22 cellular contexts compared by ENCODE assay signal in genomic region chr6:133635447-133635846, GRCh38.
A peak's percentile ranks its signal among the peaks of the same experiment; 100 is the strongest.
DNase-seq lines count a peak whose midpoint lies in the region; ATAC-seq and TF ChIP-seq lines count a peak whose summit lies in the region.
"Had no signal": no experiment of that assay in that cellular context is flagged by ENCODE, and none has a peak within 500 bp of the region (broad histone marks: within the 10 kb centered on the region; RNA-seq: fewer than 3 reads in every experiment).

No MANE protein-coding gene starts in this region.

- H4K5ac ChIP-seq in IMR-90 (ENCODE audit: low read depth, low read length): peak overlapping the region; percentile 98

- ATAC-seq in IMR-90 (ENCODE audit: low read depth): no peak
- ATAC-seq in natural killer cell: no peak
- ATAC-seq in heart right ventricle: no peak
- ATAC-seq: CD8-positive, alpha-beta T cell; GM12878; GM23338; HCT116 had no signal

- H4K91ac ChIP-seq in IMR-90 (ENCODE audit: insufficient read depth, low read depth, low read length): peak overlapping the region; percentile 89

- H3K4me1 ChIP-seq in IMR-90 (ENCODE audit: control insufficient read depth, insufficient read depth, low read length) (peaks cover 30% of the 10 kb centered on the region), heart right ventricle (no peaks in the 10 kb centered on the region)
- H3K4me1 ChIP-seq: BLaER1 had no signal

- intact Hi-C loops in IMR-90 (cut with micrococcal nuclease) (no loop called here), natural killer cell (cut with micrococcal nuclease) (no loop called here), heart right ventricle (cut with DNase I) (no loop called here)

- peaks cover 20% of the 10 kb centered on the region for H3K4me1 Mint-ChIP-seq in nephron
- H3K4me1 Mint-ChIP-seq in natural killer cell: no peaks in the 10 kb centered on the region
- no peaks in the 10 kb centered on the region for H3K4me1 Mint-ChIP-seq in activated CD4-positive, alpha-beta memory T cell treated with anti-CD3 and anti-CD28 coated beads, Interleukin-2, amount 10 ng/mL, durations not matched to agents 7 days and 5 days
- H3K4me1 Mint-ChIP-seq: B cell; CD4-positive, CD25-positive, alpha-beta regulatory T cell had no signal

- H3K56ac ChIP-seq in IMR-90 (ENCODE audit: extremely low read depth, insufficient read depth, low read length): 0 out of 2 replicates have a peak overlapping the region, but pooled peaks have one; percentile 46

- no peaks in the 10 kb centered on the region for H4K20me1 ChIP-seq in IMR-90 (ENCODE audit: insufficient read depth, low read length)
- H4K20me1 ChIP-seq: BLaER1 had no signal

- H3K9me3 Mint-ChIP-seq in nephron (peaks cover 7% of the 10 kb centered on the region), natural killer cell (peaks cover 0 to 3% of the 10 kb centered on the region in 2 donors)
- no peaks in the 10 kb centered on the region for H3K9me3 Mint-ChIP-seq in activated CD4-positive, alpha-beta memory T cell treated with anti-CD3 and anti-CD28 coated beads, Interleukin-2, amount 10 ng/mL, durations not matched to agents 7 days and 5 days

- H3K4me3 ChIP-seq in IMR-90 (ENCODE audit: insufficient read depth, low read depth, low read length): no peak overlapping the region
- no peak overlapping the region for H3K4me3 ChIP-seq in epithelial cell of esophagus (ENCODE audit: low read length)
- H3K4me3 ChIP-seq in heart right ventricle: no peak overlapping the region
- H3K4me3 ChIP-seq: BLaER1, GM12878, GM23338 had no signal

- H3K4me2 ChIP-seq in IMR-90 (ENCODE audit: low read depth, low read length): no peak overlapping the region; the same call in 1 of the 2 replicates
- H3K4me2 ChIP-seq: BLaER1, GM23338 had no signal

- no peak overlapping the region for H3K9ac ChIP-seq in IMR-90 (ENCODE audit: low read depth, low read length)
- H3K9ac ChIP-seq: BLaER1 had no signal

- H3K23ac ChIP-seq in IMR-90 (ENCODE audit: low read depth, low read length): peak overlapping the region; percentile 58

- H3K14ac ChIP-seq in IMR-90 (replicated peaks; ENCODE audit: low read depth, low read length): peak overlapping the region; percentile 84

- DNase-seq in DMS 273 (lab: John Stamatoyannopoulos, UW; ENCODE audit: unreplicated experiment): peak; percentile 10
- DNase-seq in DMS 273 treated with DMSO at 0.1 percent for 48 hours (lab: John Stamatoyannopoulos, UW): no peak
- DNase-seq in IMR-90: no peak
- DNase-seq in epithelial cell of esophagus (ENCODE audit: low read depth): peak; percentile 59
- DNase-seq in natural killer cell: no peak
- no peak for DNase-seq in heart right ventricle
- DNase-seq in activated CD4-positive, alpha-beta memory T cell treated with anti-CD3 and anti-CD28 coated beads, Interleukin-2, amount 10 ng/mL, durations not matched to agents 7 days and 5 days: no peak
- DNase-seq: CD4-positive, CD25-positive, alpha-beta regulatory T cell; CD8-positive, alpha-beta T cell; DMS79; EL; GDM1; H9 had no signal

- H3K79me1 ChIP-seq in IMR-90 (ENCODE audit: low read depth in 1 of 2, low read length in 2 of 2): no peaks in the 10 kb centered on the region; a peak in 1 of 4 replicates

- H3K27ac Mint-ChIP-seq in nephron (peak overlapping the region in 2 of 3 experiments; percentile 9 to 21), natural killer cell (no peak overlapping the region)
- H3K27ac Mint-ChIP-seq in activated CD4-positive, alpha-beta memory T cell treated with anti-CD3 and anti-CD28 coated beads, Interleukin-2, amount 10 ng/mL, durations not matched to agents 7 days and 5 days: no peak overlapping the region
- H3K27ac Mint-ChIP-seq: B cell; CD4-positive, CD25-positive, alpha-beta regulatory T cell; CD8-positive, alpha-beta T cell; GM23338; H9 had no signal

- H3K4me3 Mint-ChIP-seq in nephron: no peak overlapping the region
- H3K4me3 Mint-ChIP-seq in natural killer cell: no peak overlapping the region
- H3K4me3 Mint-ChIP-seq in activated CD4-positive, alpha-beta memory T cell treated with anti-CD3 and anti-CD28 coated beads, Interleukin-2, amount 10 ng/mL, durations not matched to agents 7 days and 5 days: no peak overlapping the region
- H3K4me3 Mint-ChIP-seq: B cell; CD4-positive, CD25-positive, alpha-beta regulatory T cell; CD8-positive, alpha-beta T cell; GM23338; H9 had no signal

- H4K8ac ChIP-seq in IMR-90 (ENCODE audit: low read depth in 2 of 2, low read length in 2 of 2): peak overlapping the region; percentile 48 to 86; a peak in 3 of 4 replicates

- WGBS in IMR-90 (ENCODE audit: extremely low coverage in 2 of 2, insufficient read length in 1 of 2), 2 experiments: 100% methylated on average over 1 of the region's 2 CpGs; no CpG with 5 or more reads in 1 of the 2 experiments
- WGBS in heart right ventricle, 2 donors: 70 to 75% methylated on average over 2 of the region's 2 CpGs

- TF ChIP-seq RAD21 in IMR-90 (IDR thresholded peaks at IDR 0.05; ENCODE audit: low read length): no peak

- H3K9me3 ChIP-seq in IMR-90 (ENCODE audit: control insufficient read depth, insufficient read depth, low read length) (peaks cover 4% of the 10 kb centered on the region; the same call in 1 of the 2 replicates), heart right ventricle (peaks cover 0 to 10% (median 0%) of the 10 kb centered on the region in 11 donors)
- H3K9me3 ChIP-seq: Caco-2 had no signal

- no TSS peak for BruUV-seq in IMR-90 (replicated peaks; lab: Mats Ljungman, UMichigan)

- peak overlapping the region; percentile 68 for H2BK5ac ChIP-seq in IMR-90 (ENCODE audit: low read depth, low read length, poor library complexity, severe bottlenecking)

- CTCF ChIA-PET in IMR-90 (lab: Yijun Ruan, JAX): interaction anchor here (1.1 kb wide), 1 partner anchor 9 kb away, joined by 4 read pairs; no protein-coding TSS in a partner anchor
- CTCF ChIA-PET in activated CD4-positive, alpha-beta memory T cell treated with anti-CD3 and anti-CD28 coated beads, Interleukin-2, amount 10 ng/mL, durations not matched to agents 7 days and 5 days (lab: Charles Lee): no interaction called here

- TF ChIP-seq CTCF in IMR-90 (conservative IDR thresholded peaks at IDR 0.05; ENCODE audit: low read depth, low read length) (no peak), epithelial cell of esophagus (IDR thresholded peaks at IDR 0.05; ENCODE audit: insufficient read depth, low read depth, low read length, missing control alignments) (no peak), nephron (IDR thresholded peaks at IDR 0.05; ENCODE audit: unreplicated experiment in 3 of 3) (no peak), natural killer cell (IDR thresholded peaks at IDR 0.05) (no peak), heart right ventricle (IDR thresholded peaks at IDR 0.05) (no peak)

- peak overlapping the region; percentile 100 for H3K18ac ChIP-seq in IMR-90 (ENCODE audit: low read depth, low read length)

- peaks cover 20% of the 10 kb centered on the region for H3K9me1 ChIP-seq in IMR-90 (ENCODE audit: insufficient read depth, low read length)

- H2BK120ac ChIP-seq in IMR-90 (ENCODE audit: low read depth, low read length): peak overlapping the region; percentile 86

- no peak overlapping the region for H2AK9ac ChIP-seq in IMR-90 (replicated peaks; ENCODE audit: low read depth, low read length, poor library complexity)

- H3K27me3 Mint-ChIP-seq in nephron (ENCODE audit: low read depth) (no peaks in the 10 kb centered on the region), natural killer cell (ENCODE audit: low read depth in 2 of 2) (no peaks in the 10 kb centered on the region)
- H3K27me3 Mint-ChIP-seq in activated CD4-positive, alpha-beta memory T cell treated with anti-CD3 and anti-CD28 coated beads, Interleukin-2, amount 10 ng/mL, durations not matched to agents 7 days and 5 days: no peaks in the 10 kb centered on the region
- H3K27me3 Mint-ChIP-seq: B cell; CD4-positive, CD25-positive, alpha-beta regulatory T cell had no signal

- in situ Hi-C loops in IMR-90 (cut with MboI; ENCODE audit: low sequenced_read_pairs): no loop called here

- peaks cover 8% of the 10 kb centered on the region for H3K36me3 Mint-ChIP-seq in nephron (ENCODE audit: low read depth)
- no peaks in the 10 kb centered on the region for H3K36me3 Mint-ChIP-seq in natural killer cell
- no peaks in the 10 kb centered on the region for H3K36me3 Mint-ChIP-seq in activated CD4-positive, alpha-beta memory T cell treated with anti-CD3 and anti-CD28 coated beads, Interleukin-2, amount 10 ng/mL, durations not matched to agents 7 days and 5 days (ENCODE audit: low read depth)
- H3K36me3 Mint-ChIP-seq: CD4-positive, CD25-positive, alpha-beta regulatory T cell; CD8-positive, alpha-beta T cell had no signal

- H3K4ac ChIP-seq in IMR-90 (ENCODE audit: low read depth, low read length): peak overlapping the region; percentile 94

- H2AFZ ChIP-seq in IMR-90 (replicated peaks; ENCODE audit: low read length, poor library complexity): peak overlapping the region; percentile 5
- H2AFZ ChIP-seq: GM23338 had no signal

- no peak for TF ChIP-seq POLR2A in IMR-90 (IDR thresholded peaks at IDR 0.05; ENCODE audit: low read depth, low read length)

- H2AK5ac ChIP-seq in IMR-90 (ENCODE audit: low read depth, low read length): peak overlapping the region; percentile 95

- peak overlapping the region; percentile 79; the same call in 1 of the 2 replicates for H3K27ac ChIP-seq in IMR-90 (ENCODE audit: insufficient read depth, low read length)
- H3K27ac ChIP-seq in heart right ventricle: no peak overlapping the region
- H3K27ac ChIP-seq: 22Rv1, BLaER1, C4-2B had no signal

- dilution Hi-C loops in IMR-90 (cut with HindIII; ENCODE audit: low sequenced_read_pairs, unreplicated experiment): no loop called here

- H3K27me3 ChIP-seq in IMR-90 (ENCODE audit: control insufficient read depth, insufficient read depth, low read length): no peaks in the 10 kb centered on the region
- no peaks in the 10 kb centered on the region for H3K27me3 ChIP-seq in heart right ventricle
- H3K27me3 ChIP-seq: BLaER1 had no signal

- H2BK15ac ChIP-seq in IMR-90 (ENCODE audit: low read depth, low read length): peak overlapping the region; percentile 91

- H2BK20ac ChIP-seq in IMR-90 (ENCODE audit: low read depth, low read length): peak overlapping the region; percentile 97

- POLR2A ChIA-PET in IMR-90 (lab: Charles Lee; ENCODE audit: unreplicated experiment): no interaction called here
- POLR2A ChIA-PET in activated CD4-positive, alpha-beta memory T cell treated with anti-CD3 and anti-CD28 coated beads, Interleukin-2, amount 10 ng/mL, durations not matched to agents 7 days and 5 days (lab: Charles Lee): no interaction called here

- H3K36me3 ChIP-seq in IMR-90 (ENCODE audit: control insufficient read depth, insufficient read depth, low read length) (no peaks in the 10 kb centered on the region), heart right ventricle (no peaks in the 10 kb centered on the region)
- H3K36me3 ChIP-seq: BLaER1 had no signal

Comparison
In these comparisons a context has a peak if more than half of its experiments do, and no peak if none do; other contexts are left out.
1. DNase-seq: peak in DMS 273 (single experiment) and epithelial cell of esophagus (single experiment); none in DMS 273 treated with DMSO at 0.1 percent for 48 hours (single experiment), IMR-90 (single experiment), natural killer cell (single experiment), heart right ventricle (0 of 2) and activated CD4-positive, alpha-beta memory T cell treated with anti-CD3 and anti-CD28 coated beads, Interleukin-2, amount 10 ng/mL, durations not matched to agents 7 days and 5 days (single experiment).
2. H3K27ac Mint-ChIP-seq: peak in nephron (2 of 3); none in natural killer cell (0 of 2) and activated CD4-positive, alpha-beta memory T cell treated with anti-CD3 and anti-CD28 coated beads, Interleukin-2, amount 10 ng/mL, durations not matched to agents 7 days and 5 days (single experiment).